ENCODE assay signal across 1 cellular context in genomic region chr2:97663962-97664635, GRCh38.
A peak's percentile ranks its signal among the peaks of the same experiment; 100 is the strongest.
TF ChIP-seq lines count a peak whose summit lies in the region.

Gene ACTR1B (minus strand): TSS chr2:97664044. CDS start chr2:97663890, 154 bp downstream.

TF ChIP-seq in HepG2, 621 proteins besides CTCF, POLR2A, EP300 and RAD21 (continued from another document and continues in another):
- TF ChIP-seq ZMAT5 (CRISPR knock-in tag; IDR thresholded peaks at IDR 0.05; ENCODE audit: borderline replicate concordance, low read depth) (no peak), ZSCAN22 (CRISPR knock-in tag; IDR thresholded peaks at IDR 0.05) (no peak), CREM (IDR thresholded peaks at IDR 0.05) (peak; percentile 77), CREM (CRISPR knock-in tag; IDR thresholded peaks at IDR 0.05) (0 out of 2 replicates have a peak, but pooled peaks have one; percentile 4), DDIT3 (CRISPR knock-in tag; IDR thresholded peaks at IDR 0.05) (no peak), ZNF572 (CRISPR knock-in tag; IDR thresholded peaks at IDR 0.05) (no peak), ZNF883 (CRISPR knock-in tag; IDR thresholded peaks at IDR 0.05; ENCODE audit: not compliant biosample characterization) (no peak), FOXK1 (CRISPR knock-in tag; IDR thresholded peaks at IDR 0.05; ENCODE audit: borderline replicate concordance, low read depth) (peak; percentile 59; the same call in 1 of the 2 replicates), POGK (CRISPR knock-in tag; conservative IDR thresholded peaks at IDR 0.05) (peak; percentile 41), TFDP2 (CRISPR knock-in tag; IDR thresholded peaks at IDR 0.05) (peak; percentile 89), ZNF552 (CRISPR knock-in tag; IDR thresholded peaks at IDR 0.05; ENCODE audit: borderline replicate concordance) (no peak; the same call in 1 of the 2 replicates), ZNF597 (CRISPR knock-in tag; IDR thresholded peaks at IDR 0.05) (no peak), PCBP1 (IDR thresholded peaks at IDR 0.05; ENCODE audit: borderline replicate concordance, low read depth, low read length) (no peak; the same call in 1 of the 2 replicates), RFXAP (CRISPR knock-in tag; IDR thresholded peaks at IDR 0.05; ENCODE audit: borderline replicate concordance) (peak; percentile 99), LBX2 (CRISPR knock-in tag; IDR thresholded peaks at IDR 0.05; ENCODE audit: borderline replicate concordance) (no peak), ZFYVE20 (CRISPR knock-in tag; IDR thresholded peaks at IDR 0.05; ENCODE audit: borderline replicate concordance, low read depth) (no peak), SMAD9 (CRISPR knock-in tag; IDR thresholded peaks at IDR 0.05) (no peak), ZNF781 (CRISPR knock-in tag; IDR thresholded peaks at IDR 0.05; ENCODE audit: borderline replicate concordance, not compliant biosample characterization) (no peak), NCOR1 (IDR thresholded peaks at IDR 0.05; ENCODE audit: borderline replicate concordance, low read length) (peak; percentile 30; the same call in 1 of the 2 replicates), ZSCAN31 (CRISPR knock-in tag; IDR thresholded peaks at IDR 0.05; ENCODE audit: low read depth) (no peak; the same call in 1 of the 2 replicates), ERF (CRISPR knock-in tag; IDR thresholded peaks at IDR 0.05) (peak; percentile 73), SKIL (CRISPR knock-in tag; IDR thresholded peaks at IDR 0.05; ENCODE audit: borderline replicate concordance) (no peak), ZBTB39 (CRISPR knock-in tag; IDR thresholded peaks at IDR 0.05) (no peak), ZNF713 (CRISPR knock-in tag; IDR thresholded peaks at IDR 0.05) (no peak), NR2F1 (CRISPR knock-in tag; IDR thresholded peaks at IDR 0.05) (no peak), THAP9 (CRISPR knock-in tag; IDR thresholded peaks at IDR 0.05; ENCODE audit: borderline replicate concordance) (no peak), MED8 (CRISPR knock-in tag; IDR thresholded peaks at IDR 0.05; ENCODE audit: insufficient replicate concordance) (peak; percentile 55), ZBTB25 (CRISPR knock-in tag; IDR thresholded peaks at IDR 0.05) (peak; percentile 85), SP2 (CRISPR knock-in tag; IDR thresholded peaks at IDR 0.05) (peak; percentile 95), FOXO1 (CRISPR knock-in tag; IDR thresholded peaks at IDR 0.05) (0 out of 2 replicates have a peak, but pooled peaks have one; percentile 6), ZFP37 (CRISPR knock-in tag; IDR thresholded peaks at IDR 0.05; ENCODE audit: borderline replicate concordance) (no peak), ETV5 (CRISPR knock-in tag; IDR thresholded peaks at IDR 0.05; ENCODE audit: borderline replicate concordance) (peak; percentile 49; the same call in 1 of the 2 replicates), ZBTB43 (CRISPR knock-in tag; conservative IDR thresholded peaks at IDR 0.05) (peak; percentile 55), ZNF549 (CRISPR knock-in tag; IDR thresholded peaks at IDR 0.05) (peak; percentile 85; the same call in 1 of the 2 replicates), SOX13 (IDR thresholded peaks at IDR 0.05) (peak; percentile 66), SOX13 (CRISPR knock-in tag; conservative IDR thresholded peaks at IDR 0.05 in 1 of 2, IDR thresholded peaks at IDR 0.05 in 1 of 2) (no peak; a peak in 2 of 4 replicates), ISX (CRISPR knock-in tag; conservative IDR thresholded peaks at IDR 0.05) (peak; percentile 79; the same call in 1 of the 2 replicates), ZNF441 (CRISPR knock-in tag; IDR thresholded peaks at IDR 0.05; ENCODE audit: borderline replicate concordance) (no peak), ZNF746 (CRISPR knock-in tag; IDR thresholded peaks at IDR 0.05) (no peak; the same call in 1 of the 2 replicates), CAMTA2 (CRISPR knock-in tag; IDR thresholded peaks at IDR 0.05; ENCODE audit: borderline replicate concordance) (peak; percentile 83; the same call in 1 of the 2 replicates), ZBTB7B (CRISPR knock-in tag; IDR thresholded peaks at IDR 0.05) (no peak), HOXA3 (CRISPR knock-in tag; IDR thresholded peaks at IDR 0.05) (peak; percentile 83), TBX2 (CRISPR knock-in tag; IDR thresholded peaks at IDR 0.05; ENCODE audit: borderline replicate concordance) (peak; percentile 71), ISL2 (CRISPR knock-in tag; IDR thresholded peaks at IDR 0.05) (no peak; the same call in none of the 2 replicates), ZNF30 (CRISPR knock-in tag; IDR thresholded peaks at IDR 0.05) (no peak), GABPB1 (CRISPR knock-in tag; IDR thresholded peaks at IDR 0.05) (peak; percentile 87), UBTF (CRISPR knock-in tag; IDR thresholded peaks at IDR 0.05) (no peak)
